ENCODE assay signal across 16 cellular contexts in genomic region chr11:17347676-17348075, GRCh38.
A peak's percentile ranks its signal among the peaks of the same experiment; 100 is the strongest.
DNase-seq lines count a peak whose midpoint lies in the region; ATAC-seq and TF ChIP-seq lines count a peak whose summit lies in the region.
"Had no signal": no experiment of that assay in that cellular context is flagged by ENCODE, and none has a peak within 500 bp of the region (broad histone marks: within the 10 kb centered on the region; RNA-seq: fewer than 3 reads in every experiment).

No MANE protein-coding gene starts in this region.

- ATAC-seq in HG02623 (IDR thresholded peaks at IDR 0.05; ENCODE audit: unreplicated experiment) = no peak
- no peak for ATAC-seq in GM18505 (IDR thresholded peaks at IDR 0.05; ENCODE audit: unreplicated experiment)
- ATAC-seq: GM12878, GM23338, HCT116 had no signal

- H3K4me3 ChIP-seq in epithelial cell of esophagus (ENCODE audit: low read length) = no peak overlapping the region
- H3K4me3 ChIP-seq: GM12878, GM23338 had no signal

- no peak for TF ChIP-seq POLR2A in GM18505 (IDR thresholded peaks at IDR 0.05; ENCODE audit: borderline replicate concordance, extremely low read depth, insufficient read depth, insufficient read length)

- peak; percentile 13 for DNase-seq in ELR (ENCODE audit: low read depth)
- DNase-seq in RKO (ENCODE audit: low spot score) = peak; percentile 12
- peak; percentile 46 for DNase-seq in epithelial cell of esophagus (ENCODE audit: low read depth)
- DNase-seq in stimulated activated naive CD4-positive, alpha-beta T cell (lab: John Stamatoyannopoulos, UW) = no peak
- DNase-seq: C1 segment of cervical spinal cord; Caco-2; CD4-positive, alpha-beta memory T cell; DMS153; DND-41; GDM1; H9 had no signal

- no peak for TF ChIP-seq CTCF in epithelial cell of esophagus (IDR thresholded peaks at IDR 0.05; ENCODE audit: insufficient read depth, low read depth, low read length, missing control alignments)

Comparison
In these comparisons a context has a peak if more than half of its experiments do, and no peak if none do; other contexts are left out.
1. DNase-seq: peak in ELR (single experiment), RKO (single experiment) and epithelial cell of esophagus (single experiment); none in stimulated activated naive CD4-positive, alpha-beta T cell (0 of 6).